14 cellular contexts compared by ENCODE assay signal in genomic region chr5:159163700-159164044, GRCh38. TPM values are rescaled to one million over a fixed set of nuclear protein-coding genes. Genes with fewer than 3 reads are reported as not detected.
DNase-seq lines count a peak whose midpoint lies in the region; ATAC-seq and TF ChIP-seq lines count a peak whose summit lies in the region.
"Had no signal": no experiment of that assay in that cellular context is flagged by ENCODE, and none has a peak within 500 bp of the region (broad histone marks: within the 10 kb centered on the region; RNA-seq: fewer than 3 reads in every experiment).

No MANE protein-coding gene starts in this region.

- no peak for DNase-seq in activated naive CD4-positive, alpha-beta T cell treated with anti-CD3 and anti-CD28 coated beads, Interleukin-2, amount 10 ng/mL, durations not matched to agents 7 days and 5 days
- no peak for DNase-seq in activated naive CD4-positive, alpha-beta T cell treated with anti-CD3 and anti-CD28 coated beads, Interleukin-2, amount 50 U/mL, for 16 hours
- DNase-seq in WTC11 (ENCODE audit: low spot score) (no peak), kidney glomerular epithelial cell (lab: John Stamatoyannopoulos, UW) (peak; percentile 75), upper lobe of right lung (no peak), KBM-7 (no peak), COLO829 (ENCODE audit: low spot score) (no peak)
- no peak for DNase-seq in activated effector memory CD4-positive, alpha-beta T cell treated with Interleukin-2 at 50 U/mL for 16 hours
- DNase-seq: esophagus squamous epithelium, NCI-H2029, NCI-H774, RPMI8226 had no signal

- in situ Hi-C loops in KBM-7 (cut with MboI; ENCODE audit: low pct_unique_long_range_greater_than_20kb, low sequenced_read_pairs): no loop called here

- intact Hi-C loops in upper lobe of right lung (cut with DNase I): loop anchor here (10.0 kb wide), 1 partner anchor 101 kb away; the partner anchor contains the start of gene UBLCP1

- H3K4me3 ChIP-seq in upper lobe of right lung: no peak overlapping the region
- H3K4me3 ChIP-seq: BLaER1, coronary artery, esophagus squamous epithelium had no signal

- no peaks in the 10 kb centered on the region for H3K27me3 ChIP-seq in upper lobe of right lung
- H3K27me3 ChIP-seq: BLaER1, esophagus squamous epithelium had no signal

- H3K9me3 ChIP-seq in upper lobe of right lung: no peaks in the 10 kb centered on the region
- H3K9me3 ChIP-seq: BLaER1, esophagus squamous epithelium had no signal

- peak overlapping the region; percentile 80 for H3K27ac Mint-ChIP-seq in activated naive CD4-positive, alpha-beta T cell treated with anti-CD3 and anti-CD28 coated beads, Interleukin-2, amount 10 ng/mL, durations not matched to agents 7 days and 5 days
- peak overlapping the region; percentile 12; the same call in 1 of the 2 replicates for H3K27ac Mint-ChIP-seq in WTC11

- H3K27ac ChIP-seq in upper lobe of right lung: no peak overlapping the region
- H3K27ac ChIP-seq: BLaER1, coronary artery had no signal

- TF ChIP-seq CTCF in WTC11 (IDR thresholded peaks at IDR 0.05) (no peak), upper lobe of right lung (IDR thresholded peaks at IDR 0.05) (no peak)

- H3K9me3 Mint-ChIP-seq in activated naive CD4-positive, alpha-beta T cell treated with anti-CD3 and anti-CD28 coated beads, Interleukin-2, amount 10 ng/mL, durations not matched to agents 7 days and 5 days: no peaks in the 10 kb centered on the region
- no peaks in the 10 kb centered on the region for H3K9me3 Mint-ChIP-seq in WTC11

- H3K36me3 ChIP-seq in upper lobe of right lung: peaks cover 64% of the 10 kb centered on the region

- H3K27me3 Mint-ChIP-seq in activated naive CD4-positive, alpha-beta T cell treated with anti-CD3 and anti-CD28 coated beads, Interleukin-2, amount 10 ng/mL, durations not matched to agents 7 days and 5 days: no peaks in the 10 kb centered on the region
- no peaks in the 10 kb centered on the region for H3K27me3 Mint-ChIP-seq in WTC11 (ENCODE audit: low read depth)

- no peak overlapping the region for H3K4me3 Mint-ChIP-seq in activated naive CD4-positive, alpha-beta T cell treated with anti-CD3 and anti-CD28 coated beads, Interleukin-2, amount 10 ng/mL, durations not matched to agents 7 days and 5 days
- no peak overlapping the region for H3K4me3 Mint-ChIP-seq in WTC11

- H3K36me3 Mint-ChIP-seq in activated naive CD4-positive, alpha-beta T cell treated with anti-CD3 and anti-CD28 coated beads, Interleukin-2, amount 10 ng/mL, durations not matched to agents 7 days and 5 days: peaks cover 44% of the 10 kb centered on the region
- H3K36me3 Mint-ChIP-seq in WTC11: peaks cover 23% of the 10 kb centered on the region

- H3K4me1 Mint-ChIP-seq in activated naive CD4-positive, alpha-beta T cell treated with anti-CD3 and anti-CD28 coated beads, Interleukin-2, amount 10 ng/mL, durations not matched to agents 7 days and 5 days: peaks cover 6% of the 10 kb centered on the region
- peaks cover 13% of the 10 kb centered on the region for H3K4me1 Mint-ChIP-seq in WTC11

- CTCF ChIA-PET in activated naive CD4-positive, alpha-beta T cell treated with anti-CD3 and anti-CD28 coated beads, Interleukin-2, amount 10 ng/mL, durations not matched to agents 7 days and 5 days (lab: Charles Lee): interaction anchor here (1.1 kb wide), 1 partner anchor 31 kb away, joined by 3 read pairs; no protein-coding TSS in a partner anchor
- CTCF ChIA-PET in WTC11 (lab: Charles Lee): interaction anchor here (2.2 kb wide), 1 partner anchor 153 kb away, joined by 6 read pairs; no protein-coding TSS in a partner anchor

- ATAC-seq in WTC11: no peak
- peak; percentile 87 for ATAC-seq in upper lobe of right lung

- POLR2A ChIA-PET in WTC11 (lab: Charles Lee): no interaction called here

- H3K4me1 ChIP-seq in upper lobe of right lung: no peaks in the 10 kb centered on the region
- H3K4me1 ChIP-seq: BLaER1 had no signal

TF ChIP-seq in WTC11, 78 proteins besides CTCF, POLR2A, EP300 and RAD21 (continues in another document):
- no peak for TF ChIP-seq SOX15 (CRISPR knock-in tag; IDR thresholded peaks at IDR 0.05)
- TF ChIP-seq USF1 (CRISPR knock-in tag; IDR thresholded peaks at IDR 0.05): no peak
- no peak for TF ChIP-seq ZMAT4 (CRISPR knock-in tag; IDR thresholded peaks at IDR 0.05)
- no peak for TF ChIP-seq ZNF121 (CRISPR knock-in tag; IDR thresholded peaks at IDR 0.05)
- TF ChIP-seq MLX (CRISPR knock-in tag; IDR thresholded peaks at IDR 0.05): no peak
- TF ChIP-seq ZSCAN18 (CRISPR knock-in tag; IDR thresholded peaks at IDR 0.05): no peak
- TF ChIP-seq GABPB1 (CRISPR knock-in tag; IDR thresholded peaks at IDR 0.05): no peak
- TF ChIP-seq E2F5 (CRISPR knock-in tag; IDR thresholded peaks at IDR 0.05): no peak
- no peak for TF ChIP-seq CREB1 (CRISPR knock-in tag; IDR thresholded peaks at IDR 0.05)
- no peak for TF ChIP-seq HMGA2 (CRISPR knock-in tag; IDR thresholded peaks at IDR 0.05)
- TF ChIP-seq FOXK1 (CRISPR knock-in tag; IDR thresholded peaks at IDR 0.05): no peak
- TF ChIP-seq ZNF396 (CRISPR knock-in tag; IDR thresholded peaks at IDR 0.05; ENCODE audit: borderline replicate concordance): no peak
- no peak for TF ChIP-seq ARID4B (CRISPR knock-in tag; IDR thresholded peaks at IDR 0.05; ENCODE audit: borderline replicate concordance)

RNA-seq across cellular contexts. Expression of gene RNF145, which starts 45.7 kb away (rescaled TPM):
- total RNA-seq in WTC11 (2021): 74.9 to 76.8 TPM (median 75.7 TPM) in 3 replicates
- total RNA-seq in upper lobe of right lung: 220 TPM
